10 cellular contexts compared by ENCODE assay signal in the genomic region with DNA sequence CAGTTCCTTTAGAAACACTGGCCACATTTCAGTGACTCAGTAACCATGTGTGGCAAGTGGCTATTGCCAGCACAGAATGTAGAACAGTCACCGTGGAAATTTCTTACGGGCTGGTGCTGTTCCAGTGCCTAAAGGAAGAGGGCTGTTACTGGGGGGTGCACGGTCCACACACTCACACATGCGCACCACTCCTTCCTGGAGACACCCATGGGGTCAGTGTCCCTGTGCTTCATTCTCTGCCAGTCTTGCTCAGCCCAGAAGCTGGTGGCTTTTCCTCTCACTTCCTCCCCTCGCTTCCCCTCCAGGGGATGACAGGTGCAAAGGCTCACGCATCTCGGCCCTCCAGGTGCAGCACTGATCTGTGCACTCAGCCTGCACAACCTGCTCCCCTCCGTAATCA.
DNase-seq lines count a peak whose midpoint lies in the region; ATAC-seq, FAIRE-seq and TF ChIP-seq lines count a peak whose summit lies in the region.
"Had no signal": no experiment of that assay in that cellular context is flagged by ENCODE, and none has a peak within 500 bp of the region (broad histone marks: within the 10 kb centered on the region; RNA-seq: fewer than 3 reads in every experiment).

No MANE protein-coding gene starts in this region.

- ATAC-seq in GM21423 (IDR thresholded peaks at IDR 0.05; ENCODE audit: unreplicated experiment) (peak; percentile 76), HG03342 (IDR thresholded peaks at IDR 0.05; ENCODE audit: unreplicated experiment) (peak; percentile 81), esophagus mucosa (peak; percentile 30)

- H3K27me3 ChIP-seq in breast epithelium, result no peaks in the 10 kb centered on the region

- H3K36me3 ChIP-seq in breast epithelium, result no peaks in the 10 kb centered on the region

- H3K27ac ChIP-seq in breast epithelium, result no peak overlapping the region

- intact Hi-C loops in breast epithelium (cut with DNase I; ENCODE audit: low total_unique reads), result no loop called here

- in situ Hi-C loops in GM13976 (cut with MboI; ENCODE audit: low sequenced_read_pairs, unreplicated experiment), result no loop called here

- no peak overlapping the region for H3K4me3 ChIP-seq in breast epithelium

- no peak for FAIRE-seq in urothelium cell line (lab: Jason Lieb, UNC)

- no peaks in the 10 kb centered on the region for H3K9me3 ChIP-seq in breast epithelium

- TF ChIP-seq POLR2A in breast epithelium (IDR thresholded peaks at IDR 0.05), result no peak

- DNase-seq in GM13976 (ENCODE audit: low spot score) (peak; percentile 60), urothelium cell line (ENCODE audit: low spot score) (no peak), glomerular visceral epithelial cell (ENCODE audit: extremely low spot score) (no peak), hippocampal formation (lab: John Stamatoyannopoulos, UW) (no peak), breast epithelium (ENCODE audit: low spot score in 2 of 2) (no peak)
- DNase-seq: activated naive CD4-positive, alpha-beta T cell treated with anti-CD3 and anti-CD28 coated beads for 36 hours; Kasumi-1 had no signal

- H3K4me1 ChIP-seq in breast epithelium, result no peaks in the 10 kb centered on the region

- TF ChIP-seq CTCF in GM13976 (IDR thresholded peaks at IDR 0.05; ENCODE audit: borderline replicate concordance, control extremely low read depth, extremely low read depth, insufficient read depth, missing control alignments) (no peak), breast epithelium (IDR thresholded peaks at IDR 0.05) (no peak)

Comparison
In these comparisons a context has a peak if more than half of its experiments do, and no peak if none do; other contexts are left out.
1. ATAC-seq: peak in every context shown above with its lines; median percentile 81 in HG03342; 76 in GM21423; 30 in esophagus mucosa.